8 cellular contexts compared by ENCODE assay signal in the genomic region with DNA sequence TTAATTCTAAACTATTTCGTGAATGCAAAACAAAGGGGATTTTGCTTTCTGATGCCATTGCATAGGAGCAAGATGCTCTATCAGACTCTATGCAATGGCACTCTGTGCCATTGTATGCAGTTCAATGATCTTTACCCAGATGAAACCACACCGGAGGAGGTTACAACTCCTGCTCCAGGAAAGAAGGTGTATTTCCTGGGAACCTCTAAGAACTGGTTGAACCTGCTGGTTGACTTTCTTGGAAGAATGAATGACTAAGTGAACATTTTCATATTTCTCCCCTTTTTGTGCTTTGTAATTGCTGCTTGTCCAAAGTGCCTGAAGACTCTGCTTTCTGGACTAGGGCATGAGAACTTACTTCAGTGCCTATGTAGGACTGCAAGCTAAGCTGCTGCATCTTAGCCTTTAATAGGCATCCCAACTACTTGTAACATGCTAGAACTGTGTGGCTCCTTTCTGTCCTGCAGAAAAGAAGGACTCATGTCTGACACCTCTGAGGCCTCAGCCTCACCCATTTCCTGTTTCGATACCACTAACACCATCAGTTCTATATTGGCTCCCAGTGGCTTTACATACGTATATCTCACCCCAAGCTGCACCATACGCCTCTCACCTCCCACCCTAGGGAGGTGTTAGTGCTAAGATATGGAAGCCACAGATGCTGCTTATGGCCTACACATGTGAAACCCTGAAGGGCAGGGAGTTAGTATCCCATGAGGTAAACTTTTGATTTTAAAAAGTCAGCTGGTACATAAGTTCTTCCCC.
A peak's percentile ranks its signal among the peaks of the same experiment; 100 is the strongest.
DNase-seq lines count a peak whose midpoint lies in the region; ATAC-seq, FAIRE-seq and TF ChIP-seq lines count a peak whose summit lies in the region.

No MANE protein-coding gene starts in this region.

- peak; percentile 64 for ATAC-seq in HG02970 (IDR thresholded peaks at IDR 0.05; ENCODE audit: low FRiP score, unreplicated experiment)
- peak in 3 of 4 donors; percentile 36 to 54 (median 48) for ATAC-seq in pancreas
- ATAC-seq in omental fat pad (ENCODE audit: low FRiP score): no peak

- H3K27ac ChIP-seq in pancreas: no peak overlapping the region

- H3K36me3 ChIP-seq in pancreas (no peaks in the 10 kb centered on the region), H7 (replicated peaks; ENCODE audit: control insufficient read depth, insufficient read depth, low read length) (no peaks in the 10 kb centered on the region)

- no peaks in the 10 kb centered on the region for H3K9me3 ChIP-seq in pancreas

- peak; percentile 58 for DNase-seq in NK-92 treated with Interleukin-12 subunit alpha and Interleukin-12 subunit beta, amount 100 ng/mL, for 24 hours (lab: John Stamatoyannopoulos, UW)
- no peak for DNase-seq in NK-92 (lab: John Stamatoyannopoulos, UW; ENCODE audit: unreplicated experiment)
- peak; percentile 73 for DNase-seq in RPMI8226
- no peak for DNase-seq in pancreas
- DNase-seq in H7: no peak
- no peak for DNase-seq in glomerular visceral epithelial cell (ENCODE audit: extremely low spot score)
- no peak for DNase-seq in omental fat pad (ENCODE audit: low spot score)

- H3K27me3 ChIP-seq in pancreas (no peaks in the 10 kb centered on the region), H7 (ENCODE audit: control insufficient read depth, insufficient read depth, low read length) (no peaks in the 10 kb centered on the region)

- intact Hi-C loops in pancreas (cut with DNase I): no loop called here

- H3K4me1 ChIP-seq in pancreas: no peaks in the 10 kb centered on the region

- WGBS in pancreas, 2 donors: 67 to 71% methylated on average over 5 of the region's 5 CpGs

- FAIRE-seq in pancreas (lab: Jason Lieb, UNC): no peak

- H3K4me3 ChIP-seq in pancreas: no peak overlapping the region
- H3K4me3 ChIP-seq in H7 (ENCODE audit: insufficient read depth, low read depth, low read length): no peak overlapping the region

- no peak for TF ChIP-seq CTCF in pancreas (IDR thresholded peaks at IDR 0.05)
- no peak for TF ChIP-seq CTCF in omental fat pad (IDR thresholded peaks at IDR 0.05)

Comparison
In these comparisons a context has a peak if more than half of its experiments do, and no peak if none do; other contexts are left out.
1. DNase-seq: peak in NK-92 treated with Interleukin-12 subunit alpha and Interleukin-12 subunit beta, amount 100 ng/mL, for 24 hours (single experiment) and RPMI8226 (single experiment); none in NK-92 (single experiment), pancreas (0 of 6), H7 (single experiment), glomerular visceral epithelial cell (single experiment) and omental fat pad (single experiment).